Comparison of ENCODE assay signal across 8 cellular contexts in genomic region chr14:103057372-103058208, GRCh38. TPM values are rescaled to one million over a fixed set of nuclear protein-coding genes. Genes with fewer than 3 reads are reported as not detected.
A peak's percentile ranks its signal among the peaks of the same experiment; 100 is the strongest.
DNase-seq lines count a peak whose midpoint lies in the region; ATAC-seq and TF ChIP-seq lines count a peak whose summit lies in the region.

Gene CDC42BPB (minus strand): TSS chr14:103057549. CDS start chr14:103057173, 376 bp downstream.

- H3K4me3 ChIP-seq in BLaER1 (peak within 1 kb of the TSS; percentile 75), epithelial cell of proximal tubule (ENCODE audit: low read depth, low read length) (peak within 1 kb of the TSS; percentile 94)

- peak within 1 kb of the TSS; percentile 74 for H3K9ac ChIP-seq in BLaER1

- peaks cover 40% of the 10 kb centered on the region for H3K27me3 Mint-ChIP-seq in activated T-cell treated with anti-CD3 and anti-CD28 coated beads, Interleukin-2, amount 50 U/mL, for 24 hours

- no peaks in the 10 kb centered on the region for H3K36me3 Mint-ChIP-seq in activated T-cell treated with anti-CD3 and anti-CD28 coated beads, Interleukin-2, amount 50 U/mL, for 24 hours (ENCODE audit: low read depth)

- TF ChIP-seq CTCF in epithelial cell of proximal tubule (conservative IDR thresholded peaks at IDR 0.05; ENCODE audit: low read depth, low read length): no peak

- H3K4me2 ChIP-seq in BLaER1: peak within 1 kb of the TSS; percentile 78

- DNase-seq in NCI-H82 treated with DMSO at 0.1 percent for 48 hours (lab: John Stamatoyannopoulos, UW; ENCODE audit: unreplicated experiment) (peak; percentile 43), epithelial cell of proximal tubule (ENCODE audit: low read depth) (no peak), middle frontal gyrus (ENCODE audit: extremely low spot score, low spot score) (peak; percentile 89)
- peak; percentile 66 for DNase-seq in activated T-cell treated with anti-CD3 and anti-CD28 coated beads, Interleukin-2, amount 50 U/mL, for 24 hours
- peak; percentile 21 for DNase-seq in stimulated activated CD8-positive, alpha-beta memory T cell treated with anti-CD3 and anti-CD28 coated beads, Interleukin-4, amount 100 ng/mL, for 24 hours (ENCODE audit: low read depth)

- peaks cover 15% of the 10 kb centered on the region for H3K4me1 ChIP-seq in BLaER1

- H3K9me3 Mint-ChIP-seq in activated T-cell treated with anti-CD3 and anti-CD28 coated beads, Interleukin-2, amount 50 U/mL, for 24 hours: no peaks in the 10 kb centered on the region

- H3K27ac ChIP-seq in BLaER1: 0 out of 2 replicates have a peak within 1 kb of the TSS, but pooled peaks have one; percentile 38

- peaks cover 12% of the 10 kb centered on the region for H3K4me1 Mint-ChIP-seq in activated T-cell treated with anti-CD3 and anti-CD28 coated beads, Interleukin-2, amount 50 U/mL, for 24 hours (ENCODE audit: low read depth)

- H3K4me3 Mint-ChIP-seq in activated T-cell treated with anti-CD3 and anti-CD28 coated beads, Interleukin-2, amount 50 U/mL, for 24 hours: peak within 1 kb of the TSS; percentile 57

- peaks cover 4% of the 10 kb centered on the region; the same call in 1 of the 2 replicates for H3K9me3 ChIP-seq in BLaER1

- no peaks in the 10 kb centered on the region for H3K36me3 ChIP-seq in BLaER1

- peaks cover 37% of the 10 kb centered on the region for H3K27me3 ChIP-seq in BLaER1

- 0 out of 2 replicates have a peak, but pooled peaks cover 9% of the 10 kb centered on the region for H4K20me1 ChIP-seq in BLaER1

- no peak within 1 kb of the TSS for H3K27ac Mint-ChIP-seq in activated T-cell treated with anti-CD3 and anti-CD28 coated beads, Interleukin-2, amount 50 U/mL, for 24 hours

- ATAC-seq in GM19395 (IDR thresholded peaks at IDR 0.05; ENCODE audit: unreplicated experiment) (peak; percentile 79), HG03520 (IDR thresholded peaks at IDR 0.05; ENCODE audit: unreplicated experiment) (peak; percentile 70)

RNA-seq across cellular contexts. Expression of gene CDC42BPB, which starts in this region (rescaled TPM):
- total RNA-seq in epithelial cell of proximal tubule: 68.4 and 83.5 TPM in 2 replicates
